8 cellular contexts compared by ENCODE assay signal in the genomic region with DNA sequence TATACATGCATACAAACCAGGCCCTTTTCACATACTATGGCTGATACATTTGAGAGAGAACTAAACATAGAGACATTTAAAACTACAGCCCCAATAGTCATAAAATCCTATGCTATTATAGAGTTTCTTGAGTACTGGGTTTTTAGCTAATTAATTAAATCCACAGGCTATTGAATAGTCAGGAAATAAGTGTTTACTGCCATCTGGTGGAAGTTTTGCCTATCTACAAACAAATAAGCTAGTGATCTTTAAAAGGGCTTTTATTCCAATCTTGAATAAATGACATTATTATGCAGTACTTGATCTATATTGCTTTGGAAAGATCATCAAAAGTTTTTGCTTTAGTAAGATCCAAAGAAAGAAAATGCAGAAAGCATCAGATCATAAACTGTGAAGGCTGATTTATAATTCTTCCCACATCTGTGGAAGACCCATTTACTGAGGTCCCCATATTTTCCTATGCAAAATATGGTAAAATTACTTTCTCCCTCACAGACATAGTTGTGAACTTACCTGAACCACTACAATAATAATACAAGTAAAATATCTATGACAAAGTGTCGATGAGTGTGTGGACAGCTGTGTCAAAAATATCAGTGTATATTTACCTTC.
DNase-seq lines count a peak whose midpoint lies in the region; ATAC-seq, FAIRE-seq and TF ChIP-seq lines count a peak whose summit lies in the region.

No MANE protein-coding gene starts in this region.

- H3K4me3 ChIP-seq in esophagus muscularis mucosa = no peak overlapping the region
- no peak overlapping the region for H3K4me3 ChIP-seq in effector memory CD4-positive, alpha-beta T cell (ENCODE audit: insufficient read depth, low read depth, low read length, poor library complexity, severe bottlenecking)

- peaks cover 0 to 19% (median 15%) of the 10 kb centered on the region in 4 donors for H3K4me1 ChIP-seq in esophagus muscularis mucosa
- no peaks in the 10 kb centered on the region for H3K4me1 ChIP-seq in effector memory CD4-positive, alpha-beta T cell (ENCODE audit: control insufficient read depth, insufficient read depth, low read length, poor library complexity, severe bottlenecking)

- peaks cover 0 to 9% (median 2%) of the 10 kb centered on the region in 4 donors for H3K36me3 ChIP-seq in esophagus muscularis mucosa
- H3K36me3 ChIP-seq in effector memory CD4-positive, alpha-beta T cell (ENCODE audit: control insufficient read depth, insufficient read depth, low read length) = no peaks in the 10 kb centered on the region

- FAIRE-seq in RCC 7860 (lab: Jason Lieb, UNC) = peak; percentile 74

- peak; percentile 49 to 67 (median 54) for TF ChIP-seq CTCF in esophagus muscularis mucosa (IDR thresholded peaks at IDR 0.05)

- WGBS in esophagus muscularis mucosa = 97% methylated on average over 1 of the region's 1 CpG

- no peak for TF ChIP-seq POLR2A in esophagus muscularis mucosa (IDR thresholded peaks at IDR 0.05; ENCODE audit: low read depth)

- no peaks in the 10 kb centered on the region for H3K9me3 ChIP-seq in esophagus muscularis mucosa
- no peaks in the 10 kb centered on the region for H3K9me3 ChIP-seq in effector memory CD4-positive, alpha-beta T cell (ENCODE audit: control insufficient read depth, low read length)

- intact Hi-C loops in esophagus muscularis mucosa (cut with DNase I) = loop anchor here (10.0 kb wide), 1 partner anchor 607 kb away; no protein-coding TSS in a partner anchor

- peak; percentile 53 for ATAC-seq in HG03378 (IDR thresholded peaks at IDR 0.05; ENCODE audit: unreplicated experiment)
- no peak for ATAC-seq in HG02759 (IDR thresholded peaks at IDR 0.05; ENCODE audit: unreplicated experiment)

- DNase-seq in COLO829 (ENCODE audit: low spot score) (peak; percentile 27), RCC 7860 (ENCODE audit: low spot score) (peak; percentile 35), esophagus muscularis mucosa (ENCODE audit: extremely low spot score) (no peak), renal cortical epithelial cell (ENCODE audit: low read depth) (peak; percentile 74), activated T-cell treated with anti-CD3 and anti-CD28 coated beads for 4 hours (no peak)
- no peak for DNase-seq in effector memory CD4-positive, alpha-beta T cell

- no peak for TF ChIP-seq EP300 in esophagus muscularis mucosa (IDR thresholded peaks at IDR 0.05)

- H3K27ac ChIP-seq in esophagus muscularis mucosa (replicated peaks in 1 of 4) = no peak overlapping the region
- H3K27ac ChIP-seq in effector memory CD4-positive, alpha-beta T cell (ENCODE audit: insufficient read depth, low read length, poor library complexity, severe bottlenecking) = no peak overlapping the region

- H3K27me3 ChIP-seq in esophagus muscularis mucosa = no peaks in the 10 kb centered on the region
- H3K27me3 ChIP-seq in effector memory CD4-positive, alpha-beta T cell (replicated peaks; ENCODE audit: control insufficient read depth, insufficient read depth, low read length, poor library complexity, severe bottlenecking) = no peaks in the 10 kb centered on the region

Comparison
In these comparisons a context has a peak if more than half of its experiments do, and no peak if none do; other contexts are left out.
1. DNase-seq: peak in COLO829 (single experiment), RCC 7860 (single experiment) and renal cortical epithelial cell (single experiment); none in esophagus muscularis mucosa (single experiment), effector memory CD4-positive, alpha-beta T cell (0 of 3) and activated T-cell treated with anti-CD3 and anti-CD28 coated beads for 4 hours (single experiment).